32 cellular contexts compared by ENCODE assay signal in genomic region chr10:129308953-129309352, GRCh38.
"Had no signal": no experiment of that assay in that cellular context is flagged by ENCODE, and none has a peak within 500 bp of the region (broad histone marks: within the 10 kb centered on the region; RNA-seq: fewer than 3 reads in every experiment).

No MANE protein-coding gene starts in this region.

- H3K27me3 ChIP-seq: MG63 had no signal

- DNase-seq: Karpas-422, Kasumi-1, MG63, MM.1S, MV-4-11, NCI-H1048, NCI-H1092, NCI-H1092 treated with DMSO at 0.1 percent for 48 hours, NCI-H1105, NCI-H1417 treated with DMSO at 0.1 percent for 48 hours, NCI-H1436, NCI-H1436 treated with DMSO at 0.1 percent for 48 hours, NCI-H146, NCI-H1694, NCI-H1694 treated with DMSO at 0.1 percent for 48 hours, NCI-H187, NCI-H187 treated with DMSO at 0.1 percent for 48 hours, NCI-H1930, NCI-H2029, NCI-H2029 treated with DMSO at 0.1 percent for 48 hours, NCI-H2081, NCI-H2081 treated with DMSO at 0.1 percent for 48 hours, NCI-H2107, NCI-H2171, NCI-H2171 treated with DMSO at 0.1 percent for 48 hours, NCI-H2227 treated with DMSO at 0.1 percent for 48 hours, NCI-H226, NCI-H345, NCI-H446, NCI-H446 treated with DMSO at 0.1 percent for 48 hours, NCI-H510A, NCI-H510A treated with DMSO at 0.1 percent for 48 hours had no signal

- H3K36me3 ChIP-seq: MG63 had no signal

- H3K4me3 ChIP-seq: MG63 had no signal

- H3K9me3 ChIP-seq: MG63 had no signal
